Comparison of ENCODE assay signal across 27 cellular contexts in the genomic region with DNA sequence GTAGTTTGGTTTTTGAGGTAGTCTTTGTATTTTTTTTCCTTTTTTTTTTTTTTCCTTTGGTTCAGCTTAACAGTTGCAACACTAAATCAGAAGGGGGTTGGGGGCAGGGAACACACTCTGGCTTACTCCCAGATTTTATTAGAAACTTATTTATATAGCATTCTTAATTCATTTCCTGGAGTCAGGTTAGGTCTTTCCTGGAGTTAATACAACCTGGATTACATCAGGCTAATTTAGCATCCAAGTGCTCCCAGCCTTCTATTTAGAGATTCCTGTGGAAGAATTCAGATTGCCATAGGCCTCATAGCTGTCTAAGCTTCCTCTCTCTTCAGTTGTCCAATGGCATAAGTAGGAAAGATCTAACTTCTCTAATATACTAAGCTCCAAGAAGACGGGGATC. TPM values are rescaled to one million over a fixed set of nuclear protein-coding genes. Genes with fewer than 3 reads are reported as not detected.
DNase-seq lines count a peak whose midpoint lies in the region; ATAC-seq and TF ChIP-seq lines count a peak whose summit lies in the region.
"Had no signal": no experiment of that assay in that cellular context is flagged by ENCODE, and none has a peak within 500 bp of the region (broad histone marks: within the 10 kb centered on the region; RNA-seq: fewer than 3 reads in every experiment).

No MANE protein-coding gene starts in this region.

- WGBS in body of pancreas, 2 donors, result 78 to 84% methylated on average over 1 of the region's 1 CpG
- WGBS in mesenchymal stem cell, result no CpG with 5 or more reads among the region's 1 CpG
- whole genome bisulfite sequencing in endodermal cell (ENCODE audit: insufficient coverage in 1 of 2, insufficient read length in 1 of 2), 2 experiments, result 83% methylated on average over 1 of the region's 1 CpG; no CpG with 5 or more reads in 1 of the 2 experiments

- no peaks in the 10 kb centered on the region for H3K36me3 Mint-ChIP-seq in endodermal cell (ENCODE audit: low read depth)
- H3K36me3 Mint-ChIP-seq: CD14-positive monocyte; CD4-positive, alpha-beta memory T cell; CD4-positive, CD25-positive, alpha-beta regulatory T cell; CD8-positive, alpha-beta memory T cell had no signal

- H3K27me3 ChIP-seq in body of pancreas (no peaks in the 10 kb centered on the region), mesenchymal stem cell (ENCODE audit: control insufficient read depth in 1 of 2, insufficient read depth in 1 of 2, low read length in 2 of 2) (peaks cover 0 to 6% of the 10 kb centered on the region in 2 experiments), upper lobe of right lung (no peaks in the 10 kb centered on the region), endodermal cell (ENCODE audit: control insufficient read depth, insufficient read depth, low read length, poor library complexity, severe bottlenecking) (no peaks in the 10 kb centered on the region)
- H3K27me3 ChIP-seq: BLaER1 had no signal

- no peak overlapping the region for H3K4me2 ChIP-seq in mesenchymal stem cell (ENCODE audit: low read length, poor library complexity, severe bottlenecking)
- H3K4me2 ChIP-seq: BLaER1 had no signal

- peaks cover 7% of the 10 kb centered on the region for H3K4me1 Mint-ChIP-seq in endodermal cell
- H3K4me1 Mint-ChIP-seq: CD14-positive monocyte; CD4-positive, alpha-beta memory T cell; CD4-positive, CD25-positive, alpha-beta regulatory T cell; CD8-positive, alpha-beta memory T cell had no signal

- H3K4me3 ChIP-seq in SK-N-MC (no peak overlapping the region), body of pancreas (no peak overlapping the region), mesenchymal stem cell (ENCODE audit: insufficient read depth in 1 of 2, low read depth in 1 of 2, low read length in 2 of 2) (no peak overlapping the region), upper lobe of right lung (no peak overlapping the region), endodermal cell (ENCODE audit: low read length) (no peak overlapping the region)
- H3K4me3 ChIP-seq: BLaER1, GM12878 had no signal

- no peak for DNase-seq in SK-N-MC (ENCODE audit: low read depth, low spot score)
- peak in 2 of 4 donors; percentile 16 to 21 for DNase-seq in body of pancreas
- no peak for DNase-seq in mesenchymal stem cell
- peak; percentile 80 for DNase-seq in renal cortical epithelial cell (ENCODE audit: low read depth)
- DNase-seq in upper lobe of right lung, result no peak
- DNase-seq in endodermal cell, result no peak
- DNase-seq in NCI-H1930 (lab: John Stamatoyannopoulos, UW), result no peak
- DNase-seq: 8988T; ACHN; BE2C; C1 segment of cervical spinal cord; CD4-positive, alpha-beta memory T cell; CD4-positive, CD25-positive, alpha-beta regulatory T cell; CD8-positive, alpha-beta memory T cell; COR-L47; DMS 273 treated with DMSO at 0.1 percent for 48 hours; DMS153; DMS53; DMS79; DND-41; EL; GDM1 had no signal

- H3K79me1 ChIP-seq in mesenchymal stem cell (replicated peaks; ENCODE audit: low read length, poor library complexity, severe bottlenecking), result no peaks in the 10 kb centered on the region

- TF ChIP-seq POLR2A in body of pancreas (IDR thresholded peaks at IDR 0.05), result no peak

- no peak overlapping the region for H3K4me3 Mint-ChIP-seq in endodermal cell
- H3K4me3 Mint-ChIP-seq: CD14-positive monocyte; CD4-positive, alpha-beta memory T cell; CD4-positive, CD25-positive, alpha-beta regulatory T cell; CD8-positive, alpha-beta memory T cell had no signal

- H3K4me1 ChIP-seq in body of pancreas (peaks cover 29% of the 10 kb centered on the region), mesenchymal stem cell (ENCODE audit: control insufficient read depth, insufficient read depth, low read depth, low read length) (peaks cover 2% of the 10 kb centered on the region), upper lobe of right lung (no peaks in the 10 kb centered on the region), endodermal cell (ENCODE audit: control insufficient read depth, insufficient read depth, low read length) (no peaks in the 10 kb centered on the region)
- H3K4me1 ChIP-seq: BE2C, BLaER1 had no signal

- H2BK12ac ChIP-seq in mesenchymal stem cell (ENCODE audit: low read length in 2 of 2), result no peak overlapping the region

- no peak overlapping the region for H2AFZ ChIP-seq in mesenchymal stem cell (ENCODE audit: low read depth, low read length)

- peak overlapping the region; percentile 11 for H2AK5ac ChIP-seq in mesenchymal stem cell (ENCODE audit: low read length, severe bottlenecking)

- no peak overlapping the region for H3K9ac ChIP-seq in SK-N-MC (ENCODE audit: insufficient read length)
- no peak overlapping the region for H3K9ac ChIP-seq in mesenchymal stem cell (ENCODE audit: low read length)
- H3K9ac ChIP-seq in endodermal cell (ENCODE audit: extremely low read depth, low read length, poor library complexity, severe bottlenecking), result no peak overlapping the region
- H3K9ac ChIP-seq: BLaER1 had no signal

- H3K27ac Mint-ChIP-seq in endodermal cell, result no peak overlapping the region
- H3K27ac Mint-ChIP-seq: CD14-positive monocyte; CD4-positive, alpha-beta memory T cell; CD4-positive, CD25-positive, alpha-beta regulatory T cell; CD8-positive, alpha-beta memory T cell had no signal

- H3K4ac ChIP-seq in mesenchymal stem cell (ENCODE audit: low read depth in 1 of 2, low read length in 2 of 2), result no peak overlapping the region

- intact Hi-C loops in body of pancreas (cut with DNase I) (no loop called here), upper lobe of right lung (cut with DNase I) (no loop called here)

- no peak overlapping the region for H3K18ac ChIP-seq in mesenchymal stem cell (ENCODE audit: low read depth in 1 of 2, low read length in 2 of 2)

- peaks cover 14% of the 10 kb centered on the region for H3K9me3 Mint-ChIP-seq in endodermal cell

- no peaks in the 10 kb centered on the region for H3K36me3 ChIP-seq in SK-N-MC (ENCODE audit: insufficient read depth, low read length)
- no peaks in the 10 kb centered on the region for H3K36me3 ChIP-seq in body of pancreas (replicated peaks in 1 of 2; ENCODE audit: insufficient read depth in 1 of 2, low read depth in 2 of 2)
- H3K36me3 ChIP-seq in mesenchymal stem cell (ENCODE audit: control insufficient read depth in 1 of 2, insufficient read depth in 2 of 2, low read depth in 1 of 2, low read length in 2 of 2), result no peaks in the 10 kb centered on the region
- no peaks in the 10 kb centered on the region for H3K36me3 ChIP-seq in upper lobe of right lung
- no peaks in the 10 kb centered on the region for H3K36me3 ChIP-seq in endodermal cell (ENCODE audit: control insufficient read depth, insufficient read depth, low read length)
- H3K36me3 ChIP-seq: BE2C, BLaER1 had no signal

- H3K9me3 ChIP-seq in SK-N-MC (ENCODE audit: low read depth, low read length), result no peaks in the 10 kb centered on the region
- no peaks in the 10 kb centered on the region for H3K9me3 ChIP-seq in body of pancreas
- H3K9me3 ChIP-seq in mesenchymal stem cell (ENCODE audit: control insufficient read depth, low read length), result no peaks in the 10 kb centered on the region
- H3K9me3 ChIP-seq in upper lobe of right lung, result peaks cover 3% of the 10 kb centered on the region
- peaks cover 19% of the 10 kb centered on the region for H3K9me3 ChIP-seq in endodermal cell (ENCODE audit: control insufficient read depth, low read length)
- H3K9me3 ChIP-seq: BLaER1 had no signal

- no peak overlapping the region for H2BK15ac ChIP-seq in mesenchymal stem cell (ENCODE audit: low read depth, poor library complexity, severe bottlenecking)

- ATAC-seq in body of pancreas, result peak; percentile 47
- no peak for ATAC-seq in upper lobe of right lung
- ATAC-seq: GM12878 had no signal

- no peak overlapping the region for H3K14ac ChIP-seq in mesenchymal stem cell (ENCODE audit: low read length in 2 of 2)

- no peak overlapping the region for H2BK120ac ChIP-seq in mesenchymal stem cell (ENCODE audit: low read depth, low read length)

- H3K27me3 Mint-ChIP-seq in endodermal cell (ENCODE audit: insufficient read depth), result no peaks in the 10 kb centered on the region

- no peak overlapping the region for H4K91ac ChIP-seq in mesenchymal stem cell (ENCODE audit: low read length)

- H3K27ac ChIP-seq in SK-N-MC (peak overlapping the region; percentile 49), body of pancreas (peak overlapping the region in 3 of 4 donors; percentile 1 to 81 (median 74)), mesenchymal stem cell (ENCODE audit: low read length, poor library complexity, severe bottlenecking) (no peak overlapping the region), upper lobe of right lung (no peak overlapping the region), endodermal cell (ENCODE audit: low read depth, low read length) (no peak overlapping the region)
- H3K27ac ChIP-seq: BLaER1 had no signal

- no peak overlapping the region for H2BK5ac ChIP-seq in mesenchymal stem cell (ENCODE audit: low read depth, low read length, poor library complexity, severe bottlenecking)

- no peak overlapping the region for H4K8ac ChIP-seq in mesenchymal stem cell (ENCODE audit: low read length)

- no peak for TF ChIP-seq CTCF in body of pancreas (IDR thresholded peaks at IDR 0.05)
- TF ChIP-seq CTCF in upper lobe of right lung (IDR thresholded peaks at IDR 0.05), result no peak
- TF ChIP-seq CTCF in endodermal cell (conservative IDR thresholded peaks at IDR 0.05), result no peak

- H3K23ac ChIP-seq in mesenchymal stem cell (ENCODE audit: low read length in 2 of 2), result no peak overlapping the region

RNA-seq across cellular contexts. Expression of a gene that starts 35.8 kb away (rescaled TPM):
- total RNA-seq in body of pancreas (10 to 100 TPM; 33.3 to 53.4 TPM), renal cortical epithelial cell (14.1 and 67.1 TPM in 2 replicates), upper lobe of right lung (0.32 TPM), endodermal cell (under 1 TPM; 0.20 TPM)
- not detected for polyA plus RNA-seq in mesenchymal stem cell (2013, experiment 1 of 2)
- not detected for polyA plus RNA-seq in mesenchymal stem cell (2013, experiment 2 of 2)
- 0.14 TPM for polyA plus RNA-seq in endodermal cell (2013, experiment 1 of 2)
- 0.12 TPM for polyA plus RNA-seq in endodermal cell (2013, experiment 2 of 2)
- total RNA-seq: CD4-positive, alpha-beta memory T cell; CD8-positive, alpha-beta memory T cell; G401 had no signal
- polyA plus RNA-seq: AG04450; CD14-positive monocyte; CD4-positive, alpha-beta memory T cell; CD4-positive, CD25-positive, alpha-beta regulatory T cell; CD8-positive, alpha-beta memory T cell had no signal

Comparison
In these comparisons a context has a peak if more than half of its experiments do, and no peak if none do; other contexts are left out.
1. H3K27ac ChIP-seq: peak in SK-N-MC (single experiment) and body of pancreas (3 of 4); none in mesenchymal stem cell (single experiment), upper lobe of right lung (single experiment) and endodermal cell (single experiment).
2. RNA of a gene that starts 35.8 kb away (total RNA-seq): 14.1 to 67.1 TPM in renal cortical epithelial cell and 33.3 to 53.4 TPM in body of pancreas; 0.32 TPM in upper lobe of right lung (single experiment) and 0.20 TPM in endodermal cell; every median in the first group is over 10 times any median in the second.